ENCODE assay signal across 1 cellular context in the genomic region with DNA sequence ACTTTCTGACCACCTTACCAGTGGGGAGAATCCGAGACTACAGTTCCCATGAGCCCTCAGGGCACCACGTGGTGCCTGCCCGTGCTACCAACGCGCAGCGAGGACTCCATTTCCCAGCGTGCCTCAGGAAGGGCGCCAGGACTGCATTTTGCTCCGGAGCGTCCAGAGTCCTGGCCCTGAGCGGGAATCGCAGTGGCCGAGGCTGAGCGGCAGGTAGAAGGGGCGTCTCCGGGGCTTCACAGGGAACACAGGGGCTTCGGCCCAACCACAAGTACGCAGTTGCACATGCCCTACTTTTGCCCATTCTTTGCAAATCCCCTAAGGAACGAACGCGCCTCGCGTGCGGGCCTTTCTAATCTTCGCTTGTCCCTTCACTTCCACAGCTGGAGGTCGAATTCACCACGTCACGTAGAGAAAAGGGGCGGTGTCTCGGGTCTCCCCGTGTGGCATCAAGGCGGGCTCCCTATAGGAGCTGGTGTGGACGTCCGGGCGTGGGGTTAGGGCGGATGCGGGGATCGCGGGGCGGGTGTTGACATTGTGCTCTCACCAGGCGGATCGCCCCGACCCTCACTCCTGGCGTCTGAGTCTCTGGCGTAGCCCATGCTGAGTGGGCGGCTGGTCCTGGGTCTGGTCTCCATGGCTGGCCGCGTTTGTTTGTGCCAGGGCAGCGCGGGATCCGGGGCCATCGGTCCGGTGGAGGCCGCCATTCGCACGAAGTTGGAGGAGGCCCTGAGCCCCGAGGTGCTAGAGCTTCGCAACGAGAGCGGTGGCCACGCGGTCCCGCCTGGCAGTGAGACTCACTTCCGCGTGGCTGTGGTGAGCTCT.
A peak's percentile ranks its signal among the peaks of the same experiment; 100 is the strongest.
TF ChIP-seq lines count a peak whose summit lies in the region.

A gene with protein sequence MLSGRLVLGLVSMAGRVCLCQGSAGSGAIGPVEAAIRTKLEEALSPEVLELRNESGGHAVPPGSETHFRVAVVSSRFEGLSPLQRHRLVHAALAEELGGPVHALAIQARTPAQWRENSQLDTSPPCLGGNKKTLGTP (plus strand): TSS at position 109 of the 825 bp plus-strand sequence. CDS start 492 bp downstream, at position 601.

TF ChIP-seq in A549, 52 proteins besides CTCF, POLR2A, EP300 and RAD21 (continued from another document):
- TF ChIP-seq, protein P1, sequence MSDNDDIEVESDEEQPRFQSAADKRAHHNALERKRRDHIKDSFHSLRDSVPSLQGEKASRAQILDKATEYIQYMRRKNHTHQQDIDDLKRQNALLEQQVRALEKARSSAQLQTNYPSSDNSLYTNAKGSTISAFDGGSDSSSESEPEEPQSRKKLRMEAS (IDR thresholded peaks at IDR 0.05): peak; percentile 95
- no peak for TF ChIP-seq ZNF302 (CRISPR knock-in tag; IDR thresholded peaks at IDR 0.05)
- TF ChIP-seq POLR2AphosphoS2 (conservative IDR thresholded peaks at IDR 0.05; ENCODE audit: low read length): no peak
- no peak for TF ChIP-seq RNF2 (IDR thresholded peaks at IDR 0.05; ENCODE audit: borderline replicate concordance, low read depth)
- no peak for TF ChIP-seq FOSB (CRISPR knock-in tag; IDR thresholded peaks at IDR 0.05)
- TF ChIP-seq PHF8 (IDR thresholded peaks at IDR 0.05; ENCODE audit: borderline replicate concordance, low read depth): peak; percentile 83
- no peak for TF ChIP-seq ESRRA (IDR thresholded peaks at IDR 0.05; ENCODE audit: borderline replicate concordance, low read length)
- TF ChIP-seq, protein P2, sequence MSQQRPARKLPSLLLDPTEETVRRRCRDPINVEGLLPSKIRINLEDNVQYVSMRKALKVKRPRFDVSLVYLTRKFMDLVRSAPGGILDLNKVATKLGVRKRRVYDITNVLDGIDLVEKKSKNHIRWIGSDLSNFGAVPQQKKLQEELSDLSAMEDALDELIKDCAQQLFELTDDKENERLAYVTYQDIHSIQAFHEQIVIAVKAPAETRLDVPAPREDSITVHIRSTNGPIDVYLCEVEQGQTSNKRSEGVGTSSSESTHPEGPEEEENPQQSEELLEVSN (IDR thresholded peaks at IDR 0.05; ENCODE audit: borderline replicate concordance, low read depth): peak; percentile 98
- TF ChIP-seq, protein P3, sequence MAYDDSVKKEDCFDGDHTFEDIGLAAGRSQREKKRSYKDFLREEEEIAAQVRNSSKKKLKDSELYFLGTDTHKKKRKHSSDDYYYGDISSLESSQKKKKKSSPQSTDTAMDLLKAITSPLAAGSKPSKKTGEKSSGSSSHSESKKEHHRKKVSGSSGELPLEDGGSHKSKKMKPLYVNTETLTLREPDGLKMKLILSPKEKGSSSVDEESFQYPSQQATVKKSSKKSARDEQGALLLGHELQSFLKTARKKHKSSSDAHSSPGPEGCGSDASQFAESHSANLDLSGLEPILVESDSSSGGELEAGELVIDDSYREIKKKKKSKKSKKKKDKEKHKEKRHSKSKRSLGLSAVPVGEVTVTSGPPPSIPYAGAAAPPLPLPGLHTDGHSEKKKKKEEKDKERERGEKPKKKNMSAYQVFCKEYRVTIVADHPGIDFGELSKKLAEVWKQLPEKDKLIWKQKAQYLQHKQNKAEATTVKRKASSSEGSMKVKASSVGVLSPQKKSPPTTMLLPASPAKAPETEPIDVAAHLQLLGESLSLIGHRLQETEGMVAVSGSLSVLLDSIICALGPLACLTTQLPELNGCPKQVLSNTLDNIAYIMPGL (CRISPR knock-in tag; IDR thresholded peaks at IDR 0.05; ENCODE audit: borderline replicate concordance): no peak
- no peak for TF ChIP-seq EHF (CRISPR knock-in tag; IDR thresholded peaks at IDR 0.05)
- TF ChIP-seq, protein P4, sequence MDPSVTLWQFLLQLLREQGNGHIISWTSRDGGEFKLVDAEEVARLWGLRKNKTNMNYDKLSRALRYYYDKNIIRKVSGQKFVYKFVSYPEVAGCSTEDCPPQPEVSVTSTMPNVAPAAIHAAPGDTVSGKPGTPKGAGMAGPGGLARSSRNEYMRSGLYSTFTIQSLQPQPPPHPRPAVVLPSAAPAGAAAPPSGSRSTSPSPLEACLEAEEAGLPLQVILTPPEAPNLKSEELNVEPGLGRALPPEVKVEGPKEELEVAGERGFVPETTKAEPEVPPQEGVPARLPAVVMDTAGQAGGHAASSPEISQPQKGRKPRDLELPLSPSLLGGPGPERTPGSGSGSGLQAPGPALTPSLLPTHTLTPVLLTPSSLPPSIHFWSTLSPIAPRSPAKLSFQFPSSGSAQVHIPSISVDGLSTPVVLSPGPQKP (IDR thresholded peaks at IDR 0.05; ENCODE audit: low read depth, low read length): no peak
- no peak; the same call in 1 of the 2 replicates for TF ChIP-seq HOXB5 (CRISPR knock-in tag; IDR thresholded peaks at IDR 0.05)
- TF ChIP-seq KDM1A (IDR thresholded peaks at IDR 0.05; ENCODE audit: low read depth): no peak
- TF ChIP-seq HOXB13 (CRISPR knock-in tag; IDR thresholded peaks at IDR 0.05; ENCODE audit: low read depth): no peak
- no peak for TF ChIP-seq CHD4 (IDR thresholded peaks at IDR 0.05; ENCODE audit: borderline replicate concordance)
- TF ChIP-seq, protein P5, sequence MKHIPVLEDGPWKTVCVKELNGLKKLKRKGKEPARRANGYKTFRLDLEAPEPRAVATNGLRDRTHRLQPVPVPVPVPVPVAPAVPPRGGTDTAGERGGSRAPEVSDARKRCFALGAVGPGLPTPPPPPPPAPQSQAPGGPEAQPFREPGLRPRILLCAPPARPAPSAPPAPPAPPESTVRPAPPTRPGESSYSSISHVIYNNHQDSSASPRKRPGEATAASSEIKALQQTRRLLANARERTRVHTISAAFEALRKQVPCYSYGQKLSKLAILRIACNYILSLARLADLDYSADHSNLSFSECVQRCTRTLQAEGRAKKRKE (CRISPR knock-in tag; IDR thresholded peaks at IDR 0.05; ENCODE audit: low read depth): no peak
- TF ChIP-seq SMC3 (IDR thresholded peaks at IDR 0.05): no peak
- TF ChIP-seq, protein P6, sequence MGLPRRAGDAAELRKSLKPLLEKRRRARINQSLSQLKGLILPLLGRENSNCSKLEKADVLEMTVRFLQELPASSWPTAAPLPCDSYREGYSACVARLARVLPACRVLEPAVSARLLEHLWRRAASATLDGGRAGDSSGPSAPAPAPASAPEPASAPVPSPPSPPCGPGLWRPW (IDR thresholded peaks at IDR 0.05): no peak
- no peak for TF ChIP-seq RCOR1 (IDR thresholded peaks at IDR 0.05; ENCODE audit: low read depth, low read length)
- no peak for TF ChIP-seq NFE2L2 (conservative IDR thresholded peaks at IDR 0.05; ENCODE audit: low read length)
- no peak for TF ChIP-seq CEBPB (IDR thresholded peaks at IDR 0.05)
- TF ChIP-seq JUN (IDR thresholded peaks at IDR 0.05): peak; percentile 76 to 86; a peak in 3 of 5 replicates
- TF ChIP-seq CBX8 (IDR thresholded peaks at IDR 0.05): no peak
- TF ChIP-seq MAZ (IDR thresholded peaks at IDR 0.05; ENCODE audit: borderline replicate concordance, low read depth, low read length): no peak
- TF ChIP-seq CBX2 (IDR thresholded peaks at IDR 0.05; ENCODE audit: borderline replicate concordance, low read depth): no peak
- no peak for TF ChIP-seq NR3C1 (IDR thresholded peaks at IDR 0.05)
- no peak for TF ChIP-seq HDAC2 (IDR thresholded peaks at IDR 0.05)
- TF ChIP-seq, protein P7, sequence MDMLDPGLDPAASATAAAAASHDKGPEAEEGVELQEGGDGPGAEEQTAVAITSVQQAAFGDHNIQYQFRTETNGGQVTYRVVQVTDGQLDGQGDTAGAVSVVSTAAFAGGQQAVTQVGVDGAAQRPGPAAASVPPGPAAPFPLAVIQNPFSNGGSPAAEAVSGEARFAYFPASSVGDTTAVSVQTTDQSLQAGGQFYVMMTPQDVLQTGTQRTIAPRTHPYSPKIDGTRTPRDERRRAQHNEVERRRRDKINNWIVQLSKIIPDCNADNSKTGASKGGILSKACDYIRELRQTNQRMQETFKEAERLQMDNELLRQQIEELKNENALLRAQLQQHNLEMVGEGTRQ (IDR thresholded peaks at IDR 0.05): peak; percentile 96
- no peak for TF ChIP-seq CHD2 (IDR thresholded peaks at IDR 0.05; ENCODE audit: low read length, partially characterized antibody)
- no peak for TF ChIP-seq TP53 (CRISPR knock-in tag; IDR thresholded peaks at IDR 0.05)
- no peak for TF ChIP-seq GATA3 (IDR thresholded peaks at IDR 0.05; ENCODE audit: borderline replicate concordance)
- no peak for TF ChIP-seq HEYL (CRISPR knock-in tag; IDR thresholded peaks at IDR 0.05)
- TF ChIP-seq KDM5A (IDR thresholded peaks at IDR 0.05): no peak
- no peak for TF ChIP-seq RARB (CRISPR knock-in tag; IDR thresholded peaks at IDR 0.05)
- no peak for TF ChIP-seq ZC3H11A (IDR thresholded peaks at IDR 0.05)
- TF ChIP-seq, protein P8, sequence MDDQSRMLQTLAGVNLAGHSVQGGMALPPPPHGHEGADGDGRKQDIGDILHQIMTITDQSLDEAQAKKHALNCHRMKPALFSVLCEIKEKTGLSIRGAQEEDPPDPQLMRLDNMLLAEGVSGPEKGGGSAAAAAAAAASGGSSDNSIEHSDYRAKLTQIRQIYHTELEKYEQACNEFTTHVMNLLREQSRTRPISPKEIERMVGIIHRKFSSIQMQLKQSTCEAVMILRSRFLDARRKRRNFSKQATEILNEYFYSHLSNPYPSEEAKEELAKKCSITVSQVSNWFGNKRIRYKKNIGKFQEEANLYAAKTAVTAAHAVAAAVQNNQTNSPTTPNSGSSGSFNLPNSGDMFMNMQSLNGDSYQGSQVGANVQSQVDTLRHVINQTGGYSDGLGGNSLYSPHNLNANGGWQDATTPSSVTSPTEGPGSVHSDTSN (IDR thresholded peaks at IDR 0.05): no peak
- TF ChIP-seq SREBF2 (IDR thresholded peaks at IDR 0.05): no peak
- TF ChIP-seq JUNB (IDR thresholded peaks at IDR 0.05): no peak
- TF ChIP-seq BHLHE40 (IDR thresholded peaks at IDR 0.05; ENCODE audit: low read depth, low read length): no peak; the same call in 1 of the 2 replicates
- TF ChIP-seq MYC (IDR thresholded peaks at IDR 0.05; ENCODE audit: borderline replicate concordance, low read length): no peak
- no peak for TF ChIP-seq MAFK (IDR thresholded peaks at IDR 0.05; ENCODE audit: partially characterized antibody)
- TF ChIP-seq TFCP2L1 (CRISPR knock-in tag; IDR thresholded peaks at IDR 0.05): 0 out of 2 replicates have a peak, but pooled peaks have one; percentile 67
TF ChIP-seq in A549: peak in this region for 7.
